In genomic region chr1:227942021-227942715, GRCh38 we compare ENCODE assay signal across 14 cellular contexts. TPM values are rescaled to one million over a fixed set of nuclear protein-coding genes. Genes with fewer than 3 reads are reported as not detected.
DNase-seq lines count a peak whose midpoint lies in the region; ATAC-seq, FAIRE-seq and TF ChIP-seq lines count a peak whose summit lies in the region.
"Had no signal": no experiment of that assay in that cellular context is flagged by ENCODE, and none has a peak within 500 bp of the region (broad histone marks: within the 10 kb centered on the region; RNA-seq: fewer than 3 reads in every experiment).

No MANE protein-coding gene starts in this region.

- peak; percentile 68 for TF ChIP-seq CTCF in WERI-Rb-1 (IDR thresholded peaks at IDR 0.05; ENCODE audit: low read depth, low read length)
- TF ChIP-seq CTCF in kidney (IDR thresholded peaks at IDR 0.05; ENCODE audit: borderline replicate concordance, extremely low read depth, insufficient read depth) = no peak

- DNase-seq in DMS 273 (lab: John Stamatoyannopoulos, UW; ENCODE audit: unreplicated experiment) = peak; percentile 63
- DNase-seq in DMS 273 treated with DMSO at 0.1 percent for 48 hours (lab: John Stamatoyannopoulos, UW) = no peak
- peak; percentile 70 for DNase-seq in WERI-Rb-1
- peak; percentile 63 for DNase-seq in kidney
- DNase-seq in skeletal muscle cell (ENCODE audit: low read depth) = peak; percentile 22
- DNase-seq in ACHN = no peak
- DNase-seq: 8988T; DMS153; NK-92 treated with Interleukin-12 subunit alpha and Interleukin-12 subunit beta, amount 100 ng/mL, for 24 hours had no signal

- intact Hi-C loops in kidney (cut with DNase I) = loop anchor here (10.0 kb wide), 1 partner anchor 177 kb away; no protein-coding TSS in a partner anchor

- H3K27me3 ChIP-seq in WERI-Rb-1 (ENCODE audit: insufficient read depth, low read depth, severe bottlenecking) = no peaks in the 10 kb centered on the region

- in situ Hi-C loops in ACHN (cut with HindIII; ENCODE audit: low pct_ligation_motif_present, low pct_unique_long_range_greater_than_20kb, low sequenced_read_pairs) = loop anchor here (25.0 kb wide), 2 partner anchors 180 to 480 kb away; no protein-coding TSS in a partner anchor

- H3K27ac ChIP-seq in WERI-Rb-1 (peak overlapping the region; percentile 62), kidney (ENCODE audit: low read depth in 2 of 2, low read length in 2 of 2) (no peak overlapping the region)
- H3K27ac ChIP-seq: HL-60 had no signal

- FAIRE-seq in kidney (lab: Jason Lieb, UNC) = no peak
- FAIRE-seq: frontal cortex had no signal

- peaks cover 6% of the 10 kb centered on the region in 2 donors for H3K4me1 ChIP-seq in kidney (ENCODE audit: control insufficient read depth in 1 of 2, insufficient read depth in 1 of 2, low read depth in 1 of 2, low read length in 2 of 2)

- H3K9ac ChIP-seq in kidney (ENCODE audit: low read length in 2 of 2) = no peak overlapping the region

- no peak overlapping the region for H3K4me3 ChIP-seq in WERI-Rb-1 (ENCODE audit: low read depth, low read length)
- H3K4me3 ChIP-seq in kidney (ENCODE audit: low read length in 2 of 2) = no peak overlapping the region
- no peak overlapping the region for H3K4me3 ChIP-seq in skeletal muscle cell (ENCODE audit: low read depth, low read length)
- H3K4me3 ChIP-seq: prostate gland had no signal

- ATAC-seq in HG03097 (IDR thresholded peaks at IDR 0.05; ENCODE audit: low FRiP score, unreplicated experiment) (no peak), GM19324 (IDR thresholded peaks at IDR 0.05; ENCODE audit: low FRiP score, unreplicated experiment) (no peak)

- no peaks in the 10 kb centered on the region for H3K9me3 ChIP-seq in WERI-Rb-1 (ENCODE audit: severe bottlenecking)
- no peaks in the 10 kb centered on the region for H3K9me3 ChIP-seq in kidney (ENCODE audit: control insufficient read depth in 1 of 2, low read length in 2 of 2)
- H3K9me3 ChIP-seq: prostate gland had no signal

- H3K36me3 ChIP-seq in WERI-Rb-1 = no peaks in the 10 kb centered on the region
- H3K36me3 ChIP-seq in kidney (ENCODE audit: control insufficient read depth in 1 of 2, insufficient read depth in 2 of 2, low read length in 2 of 2) = no peaks in the 10 kb centered on the region
- H3K36me3 ChIP-seq: prostate gland had no signal

RNA-seq across cellular contexts. Expression of gene WNT9A, which starts 5.6 kb away (rescaled TPM):
- 3.1 TPM for total RNA-seq in kidney
- polyA plus RNA-seq in kidney (ENCODE audit: insufficient read depth, low read depth, low replicate concordance) = 0.58 TPM

Comparison
In these comparisons a context has a peak if more than half of its experiments do, and no peak if none do; other contexts are left out.
1. DNase-seq: peak in DMS 273 (single experiment), WERI-Rb-1 (single experiment), kidney (single experiment) and skeletal muscle cell (single experiment); none in DMS 273 treated with DMSO at 0.1 percent for 48 hours (single experiment) and ACHN (single experiment).